In the genomic region with DNA sequence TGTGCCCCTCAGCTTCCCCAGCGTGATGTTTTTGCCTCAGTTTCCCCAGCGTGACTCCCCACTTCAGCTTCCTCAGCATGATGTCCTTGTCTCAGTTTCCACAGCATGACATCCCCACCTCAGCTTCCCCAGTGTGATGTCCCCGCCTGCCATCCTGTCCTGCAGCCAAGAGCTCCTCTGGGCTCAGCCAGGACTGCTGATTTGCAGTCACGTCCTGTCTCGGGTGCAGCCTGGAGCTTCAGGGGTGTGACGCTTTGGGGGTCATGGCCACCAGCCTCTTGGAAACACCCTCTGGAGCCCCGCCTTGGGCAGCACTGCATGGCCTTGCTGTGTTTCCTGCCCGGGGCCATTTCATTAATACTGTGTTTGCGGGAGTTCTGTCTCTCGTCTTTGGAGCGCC, we compare ENCODE assay signal across 11 cellular contexts. TPM values are rescaled to one million over a fixed set of nuclear protein-coding genes. Genes with fewer than 3 reads are reported as not detected.
A peak's percentile ranks its signal among the peaks of the same experiment; 100 is the strongest.
DNase-seq lines count a peak whose midpoint lies in the region; ATAC-seq and TF ChIP-seq lines count a peak whose summit lies in the region.
"Had no signal": no experiment of that assay in that cellular context is flagged by ENCODE, and none has a peak within 500 bp of the region (broad histone marks: within the 10 kb centered on the region; RNA-seq: fewer than 3 reads in every experiment).

No MANE protein-coding gene starts in this region.

- DNase-seq in CD8-positive, alpha-beta T cell: no peak
- no peak for DNase-seq in Peyer's patch
- DNase-seq in Right ventricle myocardium superior: peak; percentile 73
- peak; percentile 72 for DNase-seq in osteoblast (ENCODE audit: insufficient read length, low spot score, missing footprints)
- DNase-seq in stimulated activated CD8-positive, alpha-beta memory T cell treated with anti-CD3 and anti-CD28 coated beads, Interleukin-4, amount 100 ng/mL, for 48 hours: no peak
- no peak for DNase-seq in islet precursor cell
- no peak for DNase-seq in EL
- no peak for DNase-seq in foreskin keratinocyte
- DNase-seq: cortex of kidney, NCI-H2227 treated with DMSO at 0.1 percent for 48 hours had no signal

- H3K27ac ChIP-seq in CD8-positive, alpha-beta T cell (ENCODE audit: low read depth, low read length): peak overlapping the region; percentile 65
- H3K27ac ChIP-seq in Peyer's patch (peak overlapping the region; percentile 19 to 73 (median 56)), osteoblast (ENCODE audit: low read depth, low read length) (no peak overlapping the region), foreskin keratinocyte (no peak overlapping the region)

- H3K4me1 ChIP-seq in CD8-positive, alpha-beta T cell (ENCODE audit: insufficient read depth, low read length): peaks cover 37% of the 10 kb centered on the region
- H3K4me1 ChIP-seq in Peyer's patch (peaks cover 6 to 35% (median 12%) of the 10 kb centered on the region in 4 donors), osteoblast (ENCODE audit: insufficient read depth, low read length) (peaks cover 4% of the 10 kb centered on the region), foreskin keratinocyte (peaks cover 9% of the 10 kb centered on the region)

- no peaks in the 10 kb centered on the region for H3K9me3 Mint-ChIP-seq in CD8-positive, alpha-beta T cell

- CTCF ChIA-PET in CD8-positive, alpha-beta T cell (lab: Charles Lee): interaction anchor here (1.5 kb wide), 1 partner anchor 13 kb away, joined by 4 read pairs; no protein-coding TSS in a partner anchor

- TF ChIP-seq POLR2A in Peyer's patch (IDR thresholded peaks at IDR 0.05): no peak

- H3K36me3 Mint-ChIP-seq in CD8-positive, alpha-beta T cell: peaks cover 31% of the 10 kb centered on the region

- TF ChIP-seq CTCF in CD8-positive, alpha-beta T cell (IDR thresholded peaks at IDR 0.05): no peak
- TF ChIP-seq CTCF in Peyer's patch (IDR thresholded peaks at IDR 0.05): no peak
- TF ChIP-seq CTCF in osteoblast (IDR thresholded peaks at IDR 0.05; ENCODE audit: extremely low read depth, low read depth, low read length): no peak
- no peak for TF ChIP-seq CTCF in foreskin keratinocyte (conservative IDR thresholded peaks at IDR 0.05)

- H3K27me3 Mint-ChIP-seq in CD8-positive, alpha-beta T cell (ENCODE audit: low read depth): no peaks in the 10 kb centered on the region

- H3K4me1 Mint-ChIP-seq in CD8-positive, alpha-beta T cell (ENCODE audit: low read depth): peaks cover 40% of the 10 kb centered on the region

- intact Hi-C loops in CD8-positive, alpha-beta T cell (cut with DNase I, micrococcal nuclease): loop anchor here (1.0 kb wide), 2 partner anchors 12 to 16 kb away; partner anchors contain the start of gene NUDT16L1 (in 2 of the 2)
- intact Hi-C loops in Right ventricle myocardium superior (cut with DNase I): no loop called here

- H3K27ac Mint-ChIP-seq in CD8-positive, alpha-beta T cell: peak overlapping the region; percentile 96

- H3K9me3 ChIP-seq in CD8-positive, alpha-beta T cell (ENCODE audit: low read length): no peaks in the 10 kb centered on the region
- no peaks in the 10 kb centered on the region for H3K9me3 ChIP-seq in Peyer's patch
- H3K9me3 ChIP-seq in osteoblast (ENCODE audit: low read depth, low read length): no peaks in the 10 kb centered on the region
- H3K9me3 ChIP-seq: mucosa of descending colon had no signal

- no peaks in the 10 kb centered on the region for H4K20me1 ChIP-seq in osteoblast (ENCODE audit: insufficient read depth, low read length)

- no peaks in the 10 kb centered on the region for H3K27me3 ChIP-seq in CD8-positive, alpha-beta T cell (ENCODE audit: insufficient read depth, low read length)
- H3K27me3 ChIP-seq in Peyer's patch: no peaks in the 10 kb centered on the region
- no peaks in the 10 kb centered on the region for H3K27me3 ChIP-seq in osteoblast (ENCODE audit: insufficient read depth, low read length)
- H3K27me3 ChIP-seq in foreskin keratinocyte: no peaks in the 10 kb centered on the region

- POLR2A ChIA-PET in CD8-positive, alpha-beta T cell (lab: Charles Lee): interaction anchor here (1.5 to 1.7 kb wide), 3 partner anchors 17 to 51 kb away, joined by 3 to 7 read pairs (median 4); partner anchors contain the start of gene NUDT16L1

- no peak overlapping the region for H2AFZ ChIP-seq in osteoblast (ENCODE audit: low read length)

- peaks cover 5% of the 10 kb centered on the region for H3K36me3 ChIP-seq in CD8-positive, alpha-beta T cell (ENCODE audit: insufficient read depth, low read length)
- H3K36me3 ChIP-seq in Peyer's patch (peaks cover 0 to 38% (median 0%) of the 10 kb centered on the region in 3 donors), osteoblast (ENCODE audit: insufficient read depth, low read length) (peaks cover 29% of the 10 kb centered on the region)

- peak overlapping the region; percentile 24 for H3K4me3 ChIP-seq in CD8-positive, alpha-beta T cell (ENCODE audit: low read depth, low read length)
- H3K4me3 ChIP-seq in Peyer's patch (no peak overlapping the region), osteoblast (ENCODE audit: insufficient read depth, low read length) (no peak overlapping the region)
- H3K4me3 ChIP-seq: mucosa of descending colon had no signal

- peak; percentile 21 for ATAC-seq in CD8-positive, alpha-beta T cell
- ATAC-seq in Right ventricle myocardium superior (ENCODE audit: poor library complexity): peak; percentile 45
- ATAC-seq in foreskin keratinocyte: no peak

- H3K4me2 ChIP-seq in osteoblast (ENCODE audit: insufficient read depth, low read length): no peak overlapping the region

- H3K4me3 Mint-ChIP-seq in CD8-positive, alpha-beta T cell: peak overlapping the region; percentile 69

- peaks cover 10% of the 10 kb centered on the region for H3K79me2 ChIP-seq in osteoblast (ENCODE audit: insufficient read depth, low read length)

RNA-seq across cellular contexts. Expression of gene NUDT16L1, which starts 16.5 kb away (rescaled TPM):
- 10 to 100 TPM; 72.9 to 76.5 TPM for total RNA-seq in CD8-positive, alpha-beta T cell
- total RNA-seq in Peyer's patch (10 to 100 TPM; 19.0 to 53.6 (median 40.1) TPM), Right ventricle myocardium superior (52.8 TPM), osteoblast (15.0 and 18.1 TPM in 2 replicates), foreskin keratinocyte (24.7 and 25.1 TPM in 2 replicates)
- 35.6 and 38.8 TPM in 2 replicates for polyA plus RNA-seq in foreskin keratinocyte

RNA-seq across cellular contexts. Expression of gene MGRN1, which starts 52.2 kb away (rescaled TPM):
- 10 to 100 TPM; 46.5 to 48.6 TPM for total RNA-seq in CD8-positive, alpha-beta T cell
- total RNA-seq in Peyer's patch: 100 to 1,000 TPM in 2 of 4 donors, 10 to 100 TPM in 2; 74.1 to 147 (median 93.8) TPM
- 27.9 TPM for total RNA-seq in Right ventricle myocardium superior
- 41.5 and 46.7 TPM in 2 replicates for total RNA-seq in osteoblast
- total RNA-seq in foreskin keratinocyte: 20.2 and 21.8 TPM in 2 replicates
- polyA plus RNA-seq in foreskin keratinocyte: 10.0 and 12.0 TPM in 2 replicates

RNA-seq across cellular contexts. Expression of gene ANKS3, which starts 57.2 kb away (rescaled TPM):
- 10 to 100 TPM in 1 of 2 experiments, 1 to 10 TPM in 1; 8.6 to 11.8 TPM for total RNA-seq in CD8-positive, alpha-beta T cell
- total RNA-seq in Peyer's patch: 10 to 100 TPM; 20.8 to 42.9 (median 36.6) TPM
- total RNA-seq in Right ventricle myocardium superior: 9.1 TPM
- total RNA-seq in osteoblast: 31.2 and 39.4 TPM in 2 replicates
- 9.2 and 10.9 TPM in 2 replicates for total RNA-seq in foreskin keratinocyte
- polyA plus RNA-seq in foreskin keratinocyte: 7.4 and 8.6 TPM in 2 replicates

RNA-seq across cellular contexts. Expression of gene DNAAF8, which starts 57.5 kb away (rescaled TPM):
- total RNA-seq in CD8-positive, alpha-beta T cell: not detected
- total RNA-seq in Peyer's patch (not detected), Right ventricle myocardium superior (1.2 TPM), osteoblast (1.1 and 2.7 TPM in 2 replicates), foreskin keratinocyte (0.18 and 0.31 TPM in 2 replicates)
- polyA plus RNA-seq in foreskin keratinocyte: 0.29 and 0.30 TPM in 2 replicates

Comparison
In these comparisons a context has a peak if more than half of its experiments do, and no peak if none do; other contexts are left out.
1. DNase-seq: peak in Right ventricle myocardium superior (single experiment) and osteoblast (single experiment); none in CD8-positive, alpha-beta T cell (0 of 7), Peyer's patch (0 of 3), stimulated activated CD8-positive, alpha-beta memory T cell treated with anti-CD3 and anti-CD28 coated beads, Interleukin-4, amount 100 ng/mL, for 48 hours (single experiment), islet precursor cell (single experiment), EL (single experiment) and foreskin keratinocyte (0 of 2).
2. H3K27ac ChIP-seq: peak in CD8-positive, alpha-beta T cell (single experiment) and Peyer's patch (4 of 4); none in osteoblast (single experiment) and foreskin keratinocyte (single experiment).